1 cellular context compared by ENCODE assay signal in the genomic region with DNA sequence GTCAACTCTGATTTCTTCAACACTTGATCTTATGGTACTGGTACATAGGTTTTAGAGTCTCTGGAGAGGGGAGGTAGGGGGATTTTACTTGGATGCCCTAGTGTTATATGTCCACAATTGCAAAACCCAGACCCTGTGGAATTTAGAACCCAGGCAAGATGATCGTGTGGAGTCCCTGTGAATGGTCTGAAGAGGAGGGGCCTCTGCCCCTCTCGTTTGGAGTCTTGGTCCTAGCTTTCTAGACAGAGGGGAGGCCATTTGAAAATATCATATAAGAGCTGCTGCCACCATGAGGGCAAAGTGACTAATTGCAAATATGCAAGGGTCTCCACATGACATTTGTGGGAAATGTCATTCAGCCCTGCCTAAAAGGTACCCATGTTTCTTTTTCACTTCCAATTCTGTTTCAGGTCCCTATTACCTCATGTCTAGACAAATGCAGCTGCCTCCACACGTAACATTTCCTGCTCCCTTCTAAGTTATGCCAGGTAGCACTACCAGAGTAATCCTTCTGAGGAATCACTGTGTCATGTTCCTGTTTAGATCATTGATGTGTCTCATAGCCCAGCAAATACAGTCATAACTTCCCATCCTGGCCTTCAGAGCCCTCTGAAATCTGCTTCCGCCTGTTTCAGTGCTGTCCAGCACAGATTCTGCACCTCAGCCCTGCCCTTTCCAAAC.
TF ChIP-seq lines count a peak whose summit lies in the region.

No MANE protein-coding gene starts in this region.

TF ChIP-seq in endothelial cell of umbilical vein, 7 proteins besides CTCF, POLR2A, EP300 and RAD21:
- TF ChIP-seq MAX (IDR thresholded peaks at IDR 0.05; ENCODE audit: insufficient read depth, insufficient read length) (no peak), GATA2 (IDR thresholded peaks at IDR 0.05; ENCODE audit: insufficient read depth, insufficient read length, low read depth, low read length) (no peak), MYC (IDR thresholded peaks at IDR 0.05; ENCODE audit: low read depth, low read length) (no peak), POLR2AphosphoS5 (IDR thresholded peaks at IDR 0.05; ENCODE audit: insufficient read depth, low read depth, low read length) (peak; percentile 36), JUN (IDR thresholded peaks at IDR 0.05; ENCODE audit: borderline replicate concordance, insufficient read depth, insufficient read length, low read depth) (peak; percentile 34), FOS (IDR thresholded peaks at IDR 0.05; ENCODE audit: borderline replicate concordance, insufficient read depth, low read length) (peak; percentile 72), EZH2 (IDR thresholded peaks at IDR 0.05; ENCODE audit: borderline replicate concordance, low read depth, low read length, severe bottlenecking) (no peak)
TF ChIP-seq in endothelial cell of umbilical vein: peak in this region for 3.
